In genomic region chr7:120587281-120587680, GRCh38 we compare ENCODE assay signal across 7 cellular contexts.
"Had no signal": no experiment of that assay in that cellular context is flagged by ENCODE, and none has a peak within 500 bp of the region (broad histone marks: within the 10 kb centered on the region; RNA-seq: fewer than 3 reads in every experiment).

No MANE protein-coding gene starts in this region.

- FAIRE-seq: G401.6, GM12891, GM12892, GM18507, GM19239 had no signal

- DNase-seq: GDM1, GF-D8 had no signal
